2 cellular contexts compared by ENCODE assay signal in the genomic region with DNA sequence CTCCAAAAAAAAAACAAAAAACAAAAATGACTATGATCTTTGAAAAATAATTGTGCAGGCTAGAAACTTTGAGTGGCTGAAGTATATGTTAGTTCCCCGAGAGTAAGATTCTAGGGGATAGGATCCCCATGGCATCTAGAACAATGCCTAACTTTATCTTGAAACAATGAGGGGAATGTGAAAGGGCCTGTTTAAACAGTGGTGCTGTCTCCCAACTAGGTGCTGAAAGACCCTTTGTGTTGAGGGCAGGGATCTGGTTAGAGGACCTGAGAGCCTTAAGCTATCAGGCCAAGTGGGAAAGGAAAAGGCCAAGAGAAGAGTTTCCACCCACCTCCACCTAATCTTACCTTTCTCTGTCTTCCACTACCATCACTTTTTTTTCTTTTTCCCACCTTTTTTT.
TF ChIP-seq lines count a peak whose summit lies in the region.

No MANE protein-coding gene starts in this region.

TF ChIP-seq in HepG2, 621 proteins besides CTCF, POLR2A, EP300 and RAD21 (continues in another document):
- TF ChIP-seq ZNF773 (CRISPR knock-in tag; IDR thresholded peaks at IDR 0.05; ENCODE audit: borderline replicate concordance): no peak
- TF ChIP-seq ZNF703 (CRISPR knock-in tag; IDR thresholded peaks at IDR 0.05; ENCODE audit: borderline replicate concordance): no peak
- TF ChIP-seq TCF7L2 (IDR thresholded peaks at IDR 0.05; ENCODE audit: low read depth, low read length): no peak
- TF ChIP-seq MIER2 (CRISPR knock-in tag; IDR thresholded peaks at IDR 0.05): peak; percentile 92
- peak; percentile 19 to 91 for TF ChIP-seq REST (IDR thresholded peaks at IDR 0.05; ENCODE audit: borderline replicate concordance in 1 of 2, low read depth in 1 of 2, low read length in 2 of 2)
- TF ChIP-seq ATM (IDR thresholded peaks at IDR 0.05; ENCODE audit: borderline replicate concordance): no peak
- TF ChIP-seq, protein P1, sequence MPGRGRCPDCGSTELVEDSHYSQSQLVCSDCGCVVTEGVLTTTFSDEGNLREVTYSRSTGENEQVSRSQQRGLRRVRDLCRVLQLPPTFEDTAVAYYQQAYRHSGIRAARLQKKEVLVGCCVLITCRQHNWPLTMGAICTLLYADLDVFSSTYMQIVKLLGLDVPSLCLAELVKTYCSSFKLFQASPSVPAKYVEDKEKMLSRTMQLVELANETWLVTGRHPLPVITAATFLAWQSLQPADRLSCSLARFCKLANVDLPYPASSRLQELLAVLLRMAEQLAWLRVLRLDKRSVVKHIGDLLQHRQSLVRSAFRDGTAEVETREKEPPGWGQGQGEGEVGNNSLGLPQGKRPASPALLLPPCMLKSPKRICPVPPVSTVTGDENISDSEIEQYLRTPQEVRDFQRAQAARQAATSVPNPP (CRISPR knock-in tag; IDR thresholded peaks at IDR 0.05): no peak
- TF ChIP-seq SYNCRIP (IDR thresholded peaks at IDR 0.05; ENCODE audit: insufficient read depth, low read depth, low read length): no peak
- TF ChIP-seq SOX5 (CRISPR knock-in tag; IDR thresholded peaks at IDR 0.05; ENCODE audit: borderline replicate concordance): peak; percentile 72; the same call in 1 of the 2 replicates
- TF ChIP-seq NFKBIZ (CRISPR knock-in tag; IDR thresholded peaks at IDR 0.05): no peak
- TF ChIP-seq ZNF138 (CRISPR knock-in tag; IDR thresholded peaks at IDR 0.05; ENCODE audit: low read depth): no peak
- TF ChIP-seq SOX13 (IDR thresholded peaks at IDR 0.05): 0 out of 2 replicates have a peak, but pooled peaks have one; percentile 49
- peak in 1 of 2 experiments; percentile 93; a peak in 2 of 4 replicates for TF ChIP-seq SOX13 (CRISPR knock-in tag; conservative IDR thresholded peaks at IDR 0.05 in 1 of 2, IDR thresholded peaks at IDR 0.05 in 1 of 2)
- no peak for TF ChIP-seq ZNF484 (CRISPR knock-in tag; IDR thresholded peaks at IDR 0.05; ENCODE audit: borderline replicate concordance, low read depth)
- no peak for TF ChIP-seq NFIB (CRISPR knock-in tag; IDR thresholded peaks at IDR 0.05; ENCODE audit: borderline replicate concordance)
- TF ChIP-seq SOX6 (IDR thresholded peaks at IDR 0.05): no peak
- peak; percentile 46; the same call in 1 of the 2 replicates for TF ChIP-seq SOX6 (CRISPR knock-in tag; IDR thresholded peaks at IDR 0.05)
- TF ChIP-seq NONO (IDR thresholded peaks at IDR 0.05): no peak
- no peak for TF ChIP-seq NONO (CRISPR knock-in tag; conservative IDR thresholded peaks at IDR 0.05)
- TF ChIP-seq, protein P2, sequence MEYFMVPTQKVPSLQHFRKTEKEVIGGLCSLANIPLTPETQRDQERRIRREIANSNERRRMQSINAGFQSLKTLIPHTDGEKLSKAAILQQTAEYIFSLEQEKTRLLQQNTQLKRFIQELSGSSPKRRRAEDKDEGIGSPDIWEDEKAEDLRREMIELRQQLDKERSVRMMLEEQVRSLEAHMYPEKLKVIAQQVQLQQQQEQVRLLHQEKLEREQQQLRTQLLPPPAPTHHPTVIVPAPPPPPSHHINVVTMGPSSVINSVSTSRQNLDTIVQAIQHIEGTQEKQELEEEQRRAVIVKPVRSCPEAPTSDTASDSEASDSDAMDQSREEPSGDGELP (IDR thresholded peaks at IDR 0.05; ENCODE audit: borderline replicate concordance, low read depth): no peak

TF ChIP-seq in H1, 55 proteins besides CTCF, POLR2A, EP300 and RAD21:
- TF ChIP-seq TEAD4 (IDR thresholded peaks at IDR 0.05; ENCODE audit: low read depth, low read length): peak; percentile 49; the same call in 1 of the 2 replicates
- TF ChIP-seq ZNF274 (IDR thresholded peaks at IDR 0.05; ENCODE audit: borderline replicate concordance, extremely low read depth, low read length): no peak
